11 cellular contexts compared by ENCODE assay signal in genomic region chr10:124911124-124912051, GRCh38. TPM values are rescaled to one million over a fixed set of nuclear protein-coding genes. Genes with fewer than 3 reads are reported as not detected.
A peak's percentile ranks its signal among the peaks of the same experiment; 100 is the strongest.
DNase-seq lines count a peak whose midpoint lies in the region; ATAC-seq and TF ChIP-seq lines count a peak whose summit lies in the region.
"Had no signal": no experiment of that assay in that cellular context is flagged by ENCODE, and none has a peak within 500 bp of the region (broad histone marks: within the 10 kb centered on the region; RNA-seq: fewer than 3 reads in every experiment).

No MANE protein-coding gene starts in this region.

- TF ChIP-seq CTCF in fibroblast of the aortic adventitia (IDR thresholded peaks at IDR 0.05; ENCODE audit: insufficient read depth, low read length): peak; percentile 18

- ATAC-seq in SK-N-SH treated with all-trans-retinoic acid at 6 μM for 48 hours (peak; percentile 32; the same call in 1 of the 3 replicates), HG02610 (IDR thresholded peaks at IDR 0.05; ENCODE audit: unreplicated experiment) (no peak), HG02885 (IDR thresholded peaks at IDR 0.05; ENCODE audit: poor library complexity, unreplicated experiment) (no peak), GM19324 (IDR thresholded peaks at IDR 0.05; ENCODE audit: low FRiP score, unreplicated experiment) (no peak)

- H3K4me3 ChIP-seq in fibroblast of the aortic adventitia (ENCODE audit: low read depth, low read length): peak overlapping the region; percentile 13
- H3K4me3 ChIP-seq: right lobe of liver had no signal

- DNase-seq in CD1c-positive myeloid dendritic cell (ENCODE audit: extremely low spot score) (peak; percentile 22), fibroblast of the aortic adventitia (ENCODE audit: low read depth) (peak; percentile 86), putamen (ENCODE audit: low spot score) (peak; percentile 35), NCI-H1417 treated with DMSO at 0.1 percent for 48 hours (lab: John Stamatoyannopoulos, UW) (no peak)
- DNase-seq: activated CD8-positive, alpha-beta memory T cell treated with anti-CD3 and anti-CD28 coated beads, Interleukin-2, amount 50 U/mL, for 48 hours; glutamatergic neuron had no signal

TF ChIP-seq in SK-N-SH treated with all-trans-retinoic acid at 6 μM for 48 hours, 23 proteins besides CTCF, POLR2A, EP300 and RAD21:
- no peak for TF ChIP-seq ZC3H10 (CRISPR knock-in tag; IDR thresholded peaks at IDR 0.05)
- TF ChIP-seq CSRNP3 (CRISPR knock-in tag; IDR thresholded peaks at IDR 0.05): no peak
- no peak for TF ChIP-seq PPARA (CRISPR knock-in tag; IDR thresholded peaks at IDR 0.05; ENCODE audit: borderline replicate concordance)
- no peak for TF ChIP-seq POU6F1 (CRISPR knock-in tag; IDR thresholded peaks at IDR 0.05; ENCODE audit: borderline replicate concordance, low read depth)
- no peak for TF ChIP-seq ZFP3 (CRISPR knock-in tag; IDR thresholded peaks at IDR 0.05)
- no peak for TF ChIP-seq CREB5 (CRISPR knock-in tag; IDR thresholded peaks at IDR 0.05; ENCODE audit: low read depth)
- no peak for TF ChIP-seq ARNTL (CRISPR knock-in tag; IDR thresholded peaks at IDR 0.05; ENCODE audit: borderline replicate concordance, low read depth)
- no peak for TF ChIP-seq TCF4 (CRISPR knock-in tag; IDR thresholded peaks at IDR 0.05; ENCODE audit: borderline replicate concordance)
- TF ChIP-seq ZNF70 (CRISPR knock-in tag; IDR thresholded peaks at IDR 0.05): no peak
- no peak for TF ChIP-seq OSR1 (CRISPR knock-in tag; IDR thresholded peaks at IDR 0.05)
- TF ChIP-seq PATZ1 (CRISPR knock-in tag; IDR thresholded peaks at IDR 0.05; ENCODE audit: borderline replicate concordance): no peak
- TF ChIP-seq RARB (CRISPR knock-in tag; IDR thresholded peaks at IDR 0.05): no peak
- no peak for TF ChIP-seq ZNF8 (CRISPR knock-in tag; IDR thresholded peaks at IDR 0.05)
- TF ChIP-seq ZNF565 (CRISPR knock-in tag; conservative IDR thresholded peaks at IDR 0.05; ENCODE audit: low read depth): no peak
- TF ChIP-seq CSDC2 (CRISPR knock-in tag; IDR thresholded peaks at IDR 0.05): no peak

RNA-seq across cellular contexts. Expression of gene ZRANB1, which starts 30.5 kb away (rescaled TPM):
- total RNA-seq in fibroblast of the aortic adventitia (ENCODE audit: low replicate concordance): 19.6 and 22.3 TPM in 2 replicates
